Comparison of ENCODE assay signal across 8 cellular contexts in the genomic region with DNA sequence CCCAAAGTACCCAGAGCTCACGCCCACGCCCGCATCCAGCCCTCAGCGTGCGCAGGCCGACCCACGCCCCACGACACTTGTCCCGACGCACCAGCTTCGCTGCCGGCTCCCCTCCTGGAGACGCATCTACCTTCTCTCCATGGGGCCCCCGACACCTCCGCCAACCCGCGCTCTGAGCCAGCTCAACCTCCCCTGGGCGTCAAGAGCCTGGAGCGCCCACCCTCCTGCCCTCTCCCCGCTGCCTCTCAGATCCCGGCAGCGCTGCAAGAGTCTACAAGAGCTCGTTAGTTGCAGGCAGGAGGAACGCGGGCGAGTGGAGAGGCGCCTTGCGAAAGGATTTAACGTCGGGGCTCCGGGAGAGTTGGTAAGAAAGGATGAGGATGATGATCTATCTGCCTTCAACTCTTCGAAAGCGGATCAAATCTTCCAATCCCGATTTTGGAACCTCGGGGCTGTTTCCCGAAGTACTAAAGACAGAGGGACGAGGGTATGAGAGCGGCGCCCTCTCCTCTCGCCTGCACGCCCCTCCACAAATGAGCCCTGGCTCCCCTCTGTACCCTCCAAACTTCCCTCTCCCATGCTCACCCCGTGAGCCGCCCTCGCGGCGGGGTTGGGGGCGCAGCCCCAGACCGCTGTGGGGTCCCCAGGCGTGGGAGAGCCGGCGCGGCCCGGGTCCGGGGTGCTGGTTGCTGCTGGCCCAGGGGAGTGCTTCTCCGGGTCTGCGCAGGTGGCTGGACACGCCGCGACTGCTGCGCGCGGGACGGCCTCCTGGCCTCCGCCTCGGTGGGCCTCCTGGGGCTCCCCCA. TPM values are rescaled to one million over a fixed set of nuclear protein-coding genes. Genes with fewer than 3 reads are reported as not detected.
DNase-seq lines count a peak whose midpoint lies in the region; ATAC-seq and TF ChIP-seq lines count a peak whose summit lies in the region.

No MANE protein-coding gene starts in this region.

- H3K4me2 ChIP-seq in PC-9 (peak overlapping the region; percentile 86; the same call in 1 of the 2 replicates), neuronal stem cell (ENCODE audit: insufficient read depth, low read length, poor library complexity, severe bottlenecking) (peak overlapping the region; percentile 80)

- H2BK120ac ChIP-seq in neuronal stem cell (ENCODE audit: low read depth, low read length): peak overlapping the region; percentile 18

- H3K79me1 ChIP-seq in neuronal stem cell (ENCODE audit: low read depth, low read length): no peaks in the 10 kb centered on the region

- peak overlapping the region; percentile 92 for H3K14ac ChIP-seq in neuronal stem cell (ENCODE audit: low read length)

- H4K8ac ChIP-seq in neuronal stem cell (ENCODE audit: low read depth, low read length): no peak overlapping the region

- H3K9me3 ChIP-seq in PC-9 (ENCODE audit: insufficient read depth, low read depth) (no peaks in the 10 kb centered on the region), esophagus muscularis mucosa (no peaks in the 10 kb centered on the region), neuronal stem cell (replicated peaks in 1 of 2; ENCODE audit: control insufficient read depth in 2 of 2, insufficient read depth in 1 of 2, low read depth in 1 of 2, low read length in 2 of 2) (no peaks in the 10 kb centered on the region)

- no peaks in the 10 kb centered on the region for H4K20me1 ChIP-seq in PC-9 (ENCODE audit: insufficient read depth)

- 42% methylated on average over 35 of the region's 65 CpGs for WGBS in esophagus muscularis mucosa
- no CpG with 5 or more reads among the region's 65 CpGs for WGBS in neuronal stem cell (ENCODE audit: extremely low coverage in 2 of 2, insufficient read length in 2 of 2, insufficient replicate concordance in 1 of 2), 2 donors

- peak overlapping the region; percentile 76 for H2BK12ac ChIP-seq in neuronal stem cell (ENCODE audit: low read length)

- peak overlapping the region; percentile 63 for H3K9ac ChIP-seq in neuronal stem cell (ENCODE audit: low read depth, low read length, poor library complexity)

- no peak for TF ChIP-seq CTCF in AG09309 (IDR thresholded peaks at IDR 0.05; ENCODE audit: control insufficient read depth, insufficient read depth, low read depth, low read length, missing control alignments)
- no peak for TF ChIP-seq CTCF in PC-9 (conservative IDR thresholded peaks at IDR 0.05)
- no peak for TF ChIP-seq CTCF in esophagus muscularis mucosa (IDR thresholded peaks at IDR 0.05)

- peak overlapping the region; percentile 76 for H2AK5ac ChIP-seq in neuronal stem cell (ENCODE audit: low read depth, low read length)

- H4K91ac ChIP-seq in neuronal stem cell (ENCODE audit: low read depth, low read length, poor library complexity): no peak overlapping the region

- DNase-seq in AG09309 (ENCODE audit: low read depth): no peak
- no peak for DNase-seq in PC-9
- DNase-seq in esophagus muscularis mucosa (ENCODE audit: extremely low spot score): no peak
- DNase-seq in neuronal stem cell (ENCODE audit: low spot score): no peak
- no peak for DNase-seq in NCI-H146 (lab: John Stamatoyannopoulos, UW)
- no peak for DNase-seq in NCI-H526 treated with DMSO at 0.1 percent for 48 hours (lab: John Stamatoyannopoulos, UW)
- no peak for DNase-seq in NCI-H2081 treated with DMSO at 0.1 percent for 48 hours (lab: John Stamatoyannopoulos, UW)

- peaks cover 56% of the 10 kb centered on the region for H3F3A ChIP-seq in PC-9 (ENCODE audit: insufficient read depth, low read depth)

- H2BK15ac ChIP-seq in neuronal stem cell (ENCODE audit: low read length): no peak overlapping the region

- peak overlapping the region; percentile 97 for H3K18ac ChIP-seq in neuronal stem cell (ENCODE audit: low read length)

- peaks cover 49% of the 10 kb centered on the region for H3K4me1 ChIP-seq in PC-9 (replicated peaks; ENCODE audit: insufficient read depth)
- H3K4me1 ChIP-seq in esophagus muscularis mucosa: peaks cover 13 to 47% (median 26%) of the 10 kb centered on the region in 4 donors
- peaks cover 3 to 5% of the 10 kb centered on the region in 2 donors for H3K4me1 ChIP-seq in neuronal stem cell (ENCODE audit: control insufficient read depth in 2 of 2, insufficient read depth in 1 of 2, low read depth in 1 of 2, low read length in 2 of 2)

- no peak overlapping the region for H2AFZ ChIP-seq in PC-9
- H2AFZ ChIP-seq in neuronal stem cell (ENCODE audit: low read length): peak overlapping the region; percentile 95

- H3K4me3 ChIP-seq in AG09309 (ENCODE audit: control insufficient read depth, low read depth, low read length) (peak overlapping the region; percentile 76), PC-9 (no peak overlapping the region), esophagus muscularis mucosa (peak overlapping the region; percentile 70 to 87 (median 72)), neuronal stem cell (ENCODE audit: low read length in 2 of 2) (peak overlapping the region in 1 of 2 donors; percentile 85)

- no peak for TF ChIP-seq EP300 in esophagus muscularis mucosa (IDR thresholded peaks at IDR 0.05)

- H3K36me3 ChIP-seq in PC-9 (ENCODE audit: low read depth) (0 out of 2 replicates have a peak, but pooled peaks cover 9% of the 10 kb centered on the region), esophagus muscularis mucosa (no peaks in the 10 kb centered on the region), neuronal stem cell (replicated peaks in 1 of 2; ENCODE audit: control insufficient read depth in 2 of 2, insufficient read depth in 2 of 2, low read length in 2 of 2) (no peaks in the 10 kb centered on the region)

- peak overlapping the region; percentile 94 for H3K4ac ChIP-seq in neuronal stem cell (ENCODE audit: low read length)

- no peak for ATAC-seq in GM18873 (IDR thresholded peaks at IDR 0.05; ENCODE audit: low FRiP score, unreplicated experiment)

- peak overlapping the region; percentile 70 for H3K23ac ChIP-seq in neuronal stem cell (ENCODE audit: low read depth, low read length, poor library complexity)

- no peak for TF ChIP-seq POLR2A in esophagus muscularis mucosa (IDR thresholded peaks at IDR 0.05; ENCODE audit: low read depth)

- no peak overlapping the region for H2BK5ac ChIP-seq in neuronal stem cell (ENCODE audit: low read length)

- BruUV-seq in PC-9 (replicated peaks; lab: Mats Ljungman, UMichigan): no TSS peak

- intact Hi-C loops in PC-9 (cut with micrococcal nuclease; ENCODE audit: unreplicated experiment): loop anchor here (5.0 kb wide), 1 partner anchor 276 kb away; no protein-coding TSS in a partner anchor
- intact Hi-C loops in esophagus muscularis mucosa (cut with DNase I): loop anchor here (5.0 kb wide), 1 partner anchor 249 kb away; no protein-coding TSS in a partner anchor

- POLR2A ChIA-PET in PC-9 (lab: Charles Lee; ENCODE audit: unreplicated experiment): no interaction called here

- CTCF ChIA-PET in PC-9 (lab: Charles Lee): interaction anchor here (0.6 to 5.5 kb wide), 8 partner anchors 7 to 193 kb away, joined by 3 to 82 read pairs (median 4); no protein-coding TSS in a partner anchor

- no peaks in the 10 kb centered on the region for H3K9me2 ChIP-seq in PC-9 (ENCODE audit: insufficient read depth)

- no peak overlapping the region for H3K27ac ChIP-seq in PC-9
- peak overlapping the region; percentile 53 to 71 (median 62) for H3K27ac ChIP-seq in esophagus muscularis mucosa (replicated peaks in 1 of 4)
- no peak overlapping the region for H3K27ac ChIP-seq in neuronal stem cell (replicated peaks; ENCODE audit: low read length)

- H3K79me2 ChIP-seq in PC-9 (ENCODE audit: low read depth): peaks cover 61% of the 10 kb centered on the region

- H3K27me3 ChIP-seq in PC-9 (ENCODE audit: insufficient read depth, low read depth) (no peaks in the 10 kb centered on the region), esophagus muscularis mucosa (peaks cover 0 to 24% (median 4%) of the 10 kb centered on the region in 4 donors), neuronal stem cell (ENCODE audit: control insufficient read depth in 3 of 3, insufficient read depth in 3 of 3, low read depth in 1 of 3, low read length in 3 of 3) (peaks cover 16 to 54% (median 29%) of the 10 kb centered on the region in 3 experiments)

RNA-seq across cellular contexts. Expression of a gene that starts 1.0 kb away (rescaled TPM):
- total RNA-seq in PC-9 (2021): 121 and 124 TPM in 2 replicates
- total RNA-seq in esophagus muscularis mucosa: 100 to 1,000 TPM in 2 of 4 donors, 10 to 100 TPM in 2; 62.0 to 151 (median 109) TPM
- 1.4 TPM for polyA plus RNA-seq in neuronal stem cell (2013, experiment 1 of 2)
- 1.3 TPM for polyA plus RNA-seq in neuronal stem cell (2013, experiment 2 of 2)

Comparison
In these comparisons a context has a peak if more than half of its experiments do, and no peak if none do; other contexts are left out.
1. H3K27ac ChIP-seq: peak in esophagus muscularis mucosa (4 of 4); none in PC-9 (single experiment) and neuronal stem cell (single experiment).